23 cellular contexts compared by ENCODE assay signal in genomic region chr16:87845807-87846619, GRCh38. TPM values are rescaled to one million over a fixed set of nuclear protein-coding genes. Genes with fewer than 3 reads are reported as not detected.
DNase-seq lines count a peak whose midpoint lies in the region; ATAC-seq and TF ChIP-seq lines count a peak whose summit lies in the region.
"Had no signal": no experiment of that assay in that cellular context is flagged by ENCODE, and none has a peak within 500 bp of the region (broad histone marks: within the 10 kb centered on the region; RNA-seq: fewer than 3 reads in every experiment).

No MANE protein-coding gene starts in this region.

- no peak overlapping the region for H3K4me2 ChIP-seq in neuronal stem cell (ENCODE audit: insufficient read depth, low read length, poor library complexity, severe bottlenecking)

- H3K79me1 ChIP-seq in neuronal stem cell (ENCODE audit: low read depth, low read length): peaks cover 7% of the 10 kb centered on the region

- H3K18ac ChIP-seq in neuronal stem cell (ENCODE audit: low read length): peak overlapping the region; percentile 86

- H3K14ac ChIP-seq in neuronal stem cell (ENCODE audit: low read length): no peak overlapping the region

- peaks cover 0 to 21% (median 2%) of the 10 kb centered on the region in 12 donors for H3K4me1 ChIP-seq in heart left ventricle
- peaks cover 8 to 18% of the 10 kb centered on the region in 2 donors for H3K4me1 ChIP-seq in neuronal stem cell (ENCODE audit: control insufficient read depth in 2 of 2, insufficient read depth in 1 of 2, low read depth in 1 of 2, low read length in 2 of 2)

- H3K4me3 ChIP-seq in heart left ventricle (no peak overlapping the region), neuronal stem cell (ENCODE audit: low read length in 2 of 2) (no peak overlapping the region)
- H3K4me3 ChIP-seq: skin epidermis, transverse colon had no signal

- H4K91ac ChIP-seq in neuronal stem cell (ENCODE audit: low read depth, low read length, poor library complexity): no peak overlapping the region

- ATAC-seq in heart left ventricle: peak; percentile 32 to 57 (median 50)
- no peak for ATAC-seq in Right ventricle myocardium inferior
- ATAC-seq in HG03571 (IDR thresholded peaks at IDR 0.05; ENCODE audit: unreplicated experiment): no peak
- ATAC-seq: stimulated activated memory B cell treated with anti-CD40 and anti-IgM and Interleukin-4, amounts not matched to agents 10 μg/mL and 1 μg/mL and 100 μg/mL, for 72 hours had no signal

- H3K27me3 ChIP-seq in heart left ventricle (no peaks in the 10 kb centered on the region), neuronal stem cell (ENCODE audit: control insufficient read depth in 3 of 3, insufficient read depth in 3 of 3, low read depth in 1 of 3, low read length in 3 of 3) (no peaks in the 10 kb centered on the region)
- H3K27me3 ChIP-seq: transverse colon had no signal

- H2AFZ ChIP-seq in neuronal stem cell (ENCODE audit: low read length): no peak overlapping the region

- H3K27ac Mint-ChIP-seq in chondrocyte (ENCODE audit: unreplicated experiment): peak overlapping the region; percentile 61
- H3K27ac Mint-ChIP-seq: activated CD4-positive, alpha-beta T cell treated with anti-CD3 and anti-CD28 coated beads, Interleukin-2, amount 10 ng/mL, durations not matched to agents 7 days and 5 days; dendritic cell treated with granulocyte-macrophage colony-stimulating factor and Interleukin-4, amounts not matched to agents 40 ng/mL and 50 ng/mL, for 4 days; HFFc6; nephron; stimulated activated memory B cell treated with anti-CD40 and anti-IgM and Interleukin-4, amounts not matched to agents 10 μg/mL and 1 μg/mL and 100 μg/mL, for 72 hours; T-helper 2 cell treated with Interferon-gamma antibody and Interleukin-4, amounts not matched to agents 5 μg/mL and 100 μg/mL, for 36 hours had no signal

- H3K27ac ChIP-seq in heart left ventricle (no peak overlapping the region), neuronal stem cell (replicated peaks; ENCODE audit: low read length) (no peak overlapping the region)
- H3K27ac ChIP-seq: HL-60, transverse colon, VCaP had no signal

- H3K9me3 ChIP-seq in heart left ventricle: no peaks in the 10 kb centered on the region
- no peaks in the 10 kb centered on the region for H3K9me3 ChIP-seq in neuronal stem cell (replicated peaks in 1 of 2; ENCODE audit: control insufficient read depth in 2 of 2, insufficient read depth in 1 of 2, low read depth in 1 of 2, low read length in 2 of 2)
- H3K9me3 ChIP-seq: transverse colon had no signal

- H3K4me1 Mint-ChIP-seq in chondrocyte (ENCODE audit: low read depth): peaks cover 53% of the 10 kb centered on the region

- no peaks in the 10 kb centered on the region for H3K9me3 Mint-ChIP-seq in chondrocyte (ENCODE audit: low read depth)
- H3K9me3 Mint-ChIP-seq: activated CD4-positive, alpha-beta T cell treated with anti-CD3 and anti-CD28 coated beads, Interleukin-2, amount 10 ng/mL, durations not matched to agents 7 days and 5 days; dendritic cell treated with granulocyte-macrophage colony-stimulating factor and Interleukin-4, amounts not matched to agents 40 ng/mL and 50 ng/mL, for 4 days; HFFc6; IgD-negative memory B cell; nephron; stimulated activated memory B cell treated with anti-CD40 and anti-IgM and Interleukin-4, amounts not matched to agents 10 μg/mL and 1 μg/mL and 100 μg/mL, for 72 hours; T-helper 2 cell treated with Interferon-gamma antibody and Interleukin-4, amounts not matched to agents 5 μg/mL and 100 μg/mL, for 36 hours had no signal

- H2BK5ac ChIP-seq in neuronal stem cell (ENCODE audit: low read length): peak overlapping the region; percentile 83

- peaks cover 22% of the 10 kb centered on the region for H3K36me3 Mint-ChIP-seq in chondrocyte (ENCODE audit: low read depth)
- H3K36me3 Mint-ChIP-seq: IgD-negative memory B cell had no signal

- no peak for TF ChIP-seq POLR2A in heart left ventricle (IDR thresholded peaks at IDR 0.05)

- 62 to 73% (median 64%) methylated on average over 25 to 31 of the region's 31 CpGs for WGBS in heart left ventricle, 4 donors
- no CpG with 5 or more reads among the region's 31 CpGs for WGBS in neuronal stem cell (ENCODE audit: extremely low coverage in 2 of 2, insufficient read length in 2 of 2, insufficient replicate concordance in 1 of 2), 2 donors

- peak overlapping the region; percentile 33 for H2AK5ac ChIP-seq in neuronal stem cell (ENCODE audit: low read depth, low read length)

- H2BK15ac ChIP-seq in neuronal stem cell (ENCODE audit: low read length): peak overlapping the region; percentile 95

- DNase-seq in heart left ventricle (peak in 1 of 5 donors; percentile 55), Right ventricle myocardium inferior (ENCODE audit: missing footprints) (no peak), chondrocyte (ENCODE audit: low spot score) (no peak), neuronal stem cell (ENCODE audit: low spot score) (no peak), AML-193 (lab: John Stamatoyannopoulos, UW) (no peak), islet precursor cell (no peak), NCI-H748 treated with DMSO at 0.1 percent for 48 hours (lab: John Stamatoyannopoulos, UW) (no peak)
- DNase-seq: activated CD4-positive, alpha-beta T cell treated with anti-CD3 and anti-CD28 coated beads, Interleukin-2, amount 10 ng/mL, durations not matched to agents 7 days and 5 days; amniotic stem cell; HFFc6; NCI-H1105 treated with DMSO at 0.1 percent for 48 hours; NCI-H2081; stimulated activated CD4-positive, alpha-beta T cell treated with anti-CD3 and anti-CD28 coated beads, Interleukin-2, amount 100 ng/mL, for 24 hours; transverse colon had no signal

- TF ChIP-seq CTCF in heart left ventricle (IDR thresholded peaks at IDR 0.05): no peak
- TF ChIP-seq CTCF in chondrocyte (IDR thresholded peaks at IDR 0.05): no peak

- no peak overlapping the region for H3K9ac ChIP-seq in neuronal stem cell (ENCODE audit: low read depth, low read length, poor library complexity)

- H3K27me3 Mint-ChIP-seq in chondrocyte (ENCODE audit: low read depth): no peaks in the 10 kb centered on the region
- H3K27me3 Mint-ChIP-seq: activated CD4-positive, alpha-beta T cell treated with anti-CD3 and anti-CD28 coated beads, Interleukin-2, amount 10 ng/mL, durations not matched to agents 7 days and 5 days; IgD-negative memory B cell; stimulated activated memory B cell treated with anti-CD40 and anti-IgM and Interleukin-4, amounts not matched to agents 10 μg/mL and 1 μg/mL and 100 μg/mL, for 72 hours had no signal

- no peak overlapping the region for H3K4me3 Mint-ChIP-seq in chondrocyte (ENCODE audit: unreplicated experiment)
- H3K4me3 Mint-ChIP-seq: activated CD4-positive, alpha-beta T cell treated with anti-CD3 and anti-CD28 coated beads, Interleukin-2, amount 10 ng/mL, durations not matched to agents 7 days and 5 days; dendritic cell treated with granulocyte-macrophage colony-stimulating factor and Interleukin-4, amounts not matched to agents 40 ng/mL and 50 ng/mL, for 4 days; HFFc6; IgD-negative memory B cell; nephron; stimulated activated memory B cell treated with anti-CD40 and anti-IgM and Interleukin-4, amounts not matched to agents 10 μg/mL and 1 μg/mL and 100 μg/mL, for 72 hours; T-helper 2 cell treated with Interferon-gamma antibody and Interleukin-4, amounts not matched to agents 5 μg/mL and 100 μg/mL, for 36 hours had no signal

- no peak overlapping the region for H2BK120ac ChIP-seq in neuronal stem cell (ENCODE audit: low read depth, low read length)

- H4K8ac ChIP-seq in neuronal stem cell (ENCODE audit: low read depth, low read length): no peak overlapping the region

- H3K23ac ChIP-seq in neuronal stem cell (ENCODE audit: low read depth, low read length, poor library complexity): peak overlapping the region; percentile 71

- intact Hi-C loops in heart left ventricle (cut with DNase I): loop anchor here in 1 of 10 donors (5.0 kb wide), 1 partner anchor 61 kb away; no protein-coding TSS in a partner anchor
- intact Hi-C loops in Right ventricle myocardium inferior (cut with DNase I): no loop called here

- H3K36me3 ChIP-seq in heart left ventricle (peaks cover 0 to 14% (median 0%) of the 10 kb centered on the region in 9 donors), neuronal stem cell (replicated peaks in 1 of 2; ENCODE audit: control insufficient read depth in 2 of 2, insufficient read depth in 2 of 2, low read length in 2 of 2) (peaks cover 5 to 41% of the 10 kb centered on the region in 2 donors)
- H3K36me3 ChIP-seq: transverse colon had no signal

- no peak overlapping the region for H3K4ac ChIP-seq in neuronal stem cell (ENCODE audit: low read length)

- peak overlapping the region; percentile 50 for H2BK12ac ChIP-seq in neuronal stem cell (ENCODE audit: low read length)

RNA-seq across cellular contexts. Expression of gene SLC7A5, which starts 23.3 kb away (rescaled TPM):
- total RNA-seq in heart left ventricle (10 to 100 TPM in 1 of 9 donors, 1 to 10 TPM in 8; 1.7 to 12.2 (median 3.0) TPM), Right ventricle myocardium inferior (3.3 TPM), chondrocyte (53.6 to 249 TPM (median 248 TPM) in 3 replicates)
- 1 to 10 TPM; 3.2 to 5.4 TPM for polyA plus RNA-seq in heart left ventricle
- 18.4 TPM for polyA plus RNA-seq in neuronal stem cell (2013, experiment 1 of 2)
- polyA plus RNA-seq in neuronal stem cell (2013, experiment 2 of 2): 18.6 TPM

Comparison
In these comparisons a context has a peak if more than half of its experiments do, and no peak if none do; other contexts are left out.
1. ATAC-seq: peak in heart left ventricle (4 of 4); none in Right ventricle myocardium inferior (single experiment) and HG03571 (single experiment).